ENCODE assay signal across 9 cellular contexts in genomic region chr9:131839281-131840084, GRCh38.
A peak's percentile ranks its signal among the peaks of the same experiment; 100 is the strongest.
DNase-seq lines count a peak whose midpoint lies in the region; ATAC-seq lines count a peak whose summit lies in the region.
"Had no signal": no experiment of that assay in that cellular context is flagged by ENCODE, and none has a peak within 500 bp of the region (broad histone marks: within the 10 kb centered on the region; RNA-seq: fewer than 3 reads in every experiment).

No MANE protein-coding gene starts in this region.

- H3K9me3 Mint-ChIP-seq in activated CD4-positive, alpha-beta memory T cell treated with anti-CD3 and anti-CD28 coated beads for 36 hours: peaks cover 4% of the 10 kb centered on the region
- H3K9me3 Mint-ChIP-seq: neural crest cell had no signal

- peak; percentile 53 for ATAC-seq in esophagus mucosa

- H3K36me3 Mint-ChIP-seq in activated CD4-positive, alpha-beta memory T cell treated with anti-CD3 and anti-CD28 coated beads for 36 hours: no peaks in the 10 kb centered on the region

- intact Hi-C loops in activated CD4-positive, alpha-beta memory T cell treated with anti-CD3 and anti-CD28 coated beads for 36 hours (cut with micrococcal nuclease): loop anchor here (1.0 kb wide), 1 partner anchor 240 kb away; the partner anchor contains the start of gene MED27

- H3K4me1 Mint-ChIP-seq in activated CD4-positive, alpha-beta memory T cell treated with anti-CD3 and anti-CD28 coated beads for 36 hours (ENCODE audit: low read depth): peaks cover 21% of the 10 kb centered on the region

- CTCF ChIA-PET in activated CD4-positive, alpha-beta memory T cell treated with anti-CD3 and anti-CD28 coated beads for 36 hours (lab: Charles Lee): interaction anchor here (0.7 to 1.9 kb wide), 3 partner anchors 77 to 397 kb away, joined by 3 to 7 read pairs (median 4); no protein-coding TSS in a partner anchor

- peaks cover 30% of the 10 kb centered on the region for H3K27me3 Mint-ChIP-seq in activated CD4-positive, alpha-beta memory T cell treated with anti-CD3 and anti-CD28 coated beads for 36 hours

- H3K27ac Mint-ChIP-seq in activated CD4-positive, alpha-beta memory T cell treated with anti-CD3 and anti-CD28 coated beads for 36 hours: peak overlapping the region; percentile 88

- POLR2A ChIA-PET in activated CD4-positive, alpha-beta memory T cell treated with anti-CD3 and anti-CD28 coated beads for 36 hours (lab: Charles Lee): interaction anchor here (0.7 kb wide), 1 partner anchor 13 kb away, joined by 3 read pairs; no protein-coding TSS in a partner anchor

- DNase-seq in M059J (ENCODE audit: low read depth): peak; percentile 89
- DNase-seq in activated CD4-positive, alpha-beta memory T cell treated with anti-CD3 and anti-CD28 coated beads for 36 hours: peak; percentile 86
- DNase-seq in stimulated activated CD8-positive, alpha-beta memory T cell treated with anti-CD3 and anti-CD28 coated beads, Interleukin-12 subunit alpha, Interleukin-12 subunit beta, amount 100 ng/mL, for 24 hours (ENCODE audit: extremely low read depth): peak; percentile 11
- no peak for DNase-seq in GDM1 (lab: John Stamatoyannopoulos, UW)
- DNase-seq in effector CD8-positive, alpha-beta T cell (lab: John Stamatoyannopoulos, UW): no peak
- no peak for DNase-seq in hippocampal formation (lab: John Stamatoyannopoulos, UW)
- DNase-seq in NOMO-1 treated with DMSO at 0.1 percent for 48 hours (lab: John Stamatoyannopoulos, UW; ENCODE audit: unreplicated experiment): no peak

- H3K4me3 Mint-ChIP-seq in activated CD4-positive, alpha-beta memory T cell treated with anti-CD3 and anti-CD28 coated beads for 36 hours: no peak overlapping the region
- H3K4me3 Mint-ChIP-seq: neural crest cell had no signal

Comparison
In these comparisons a context has a peak if more than half of its experiments do, and no peak if none do; other contexts are left out.
1. DNase-seq: peak in M059J (single experiment), activated CD4-positive, alpha-beta memory T cell treated with anti-CD3 and anti-CD28 coated beads for 36 hours (single experiment) and stimulated activated CD8-positive, alpha-beta memory T cell treated with anti-CD3 and anti-CD28 coated beads, Interleukin-12 subunit alpha, Interleukin-12 subunit beta, amount 100 ng/mL, for 24 hours (single experiment); none in GDM1 (single experiment), effector CD8-positive, alpha-beta T cell (single experiment), hippocampal formation (0 of 2) and NOMO-1 treated with DMSO at 0.1 percent for 48 hours (single experiment).